In the genomic region with DNA sequence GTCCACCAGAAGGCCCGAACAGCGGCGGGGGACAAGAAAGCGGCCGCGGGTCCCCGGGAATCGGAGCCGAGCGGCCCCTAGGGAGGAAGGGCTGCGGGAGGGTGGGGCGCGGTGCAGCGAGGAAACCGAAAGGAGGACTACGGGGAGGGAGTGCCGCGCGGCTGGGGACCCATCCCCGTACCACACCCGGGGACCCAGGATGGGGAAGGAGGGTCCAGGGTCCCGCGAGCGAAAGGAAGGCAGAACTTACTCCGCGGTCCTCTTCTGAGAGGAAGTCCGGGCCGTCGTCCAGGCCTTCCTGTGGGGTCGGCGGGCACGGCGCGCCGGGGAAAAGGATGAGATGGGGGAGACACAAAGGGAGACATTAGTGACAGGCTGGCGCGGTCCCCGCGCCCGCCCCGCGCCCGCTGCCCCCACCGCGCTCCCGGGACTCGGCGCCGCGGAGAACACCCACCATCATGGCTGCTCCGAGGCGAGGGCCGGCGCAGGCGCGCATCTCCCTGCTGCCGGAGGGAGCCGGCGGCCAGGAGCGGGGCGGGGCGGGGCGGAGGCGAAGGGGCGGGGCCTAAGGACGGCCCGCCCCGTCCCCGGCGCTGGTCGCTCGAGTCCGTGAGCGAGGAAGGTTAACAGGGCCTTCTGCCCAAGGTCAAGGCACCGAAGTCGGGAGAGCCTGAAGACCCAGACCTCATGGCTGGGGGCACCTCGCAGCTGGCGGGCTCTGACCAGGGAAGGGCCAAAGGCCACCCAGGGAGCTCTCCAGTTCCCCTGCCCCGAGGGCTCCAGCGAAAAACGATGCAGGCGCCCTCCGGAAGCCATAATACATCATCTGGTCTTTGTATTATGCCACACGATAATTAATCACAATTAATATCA, we compare ENCODE assay signal across 8 cellular contexts. TPM values are rescaled to one million over a fixed set of nuclear protein-coding genes. Genes with fewer than 3 reads are reported as not detected.
DNase-seq lines count a peak whose midpoint lies in the region; ATAC-seq and TF ChIP-seq lines count a peak whose summit lies in the region.

A gene (minus strand): TSS at position 492 of the 873 bp plus-strand sequence. CDS start 32 bp downstream, at position 460.

- ATAC-seq in HG03378 (IDR thresholded peaks at IDR 0.05; ENCODE audit: unreplicated experiment) (peak; percentile 78), lung (ENCODE audit: insufficient read depth, low FRiP score) (peak; percentile 98)

- peaks cover 0 to 2% of the 10 kb centered on the region in 2 donors for H3K4me1 ChIP-seq in lung (ENCODE audit: control insufficient read depth in 2 of 2, insufficient read depth in 2 of 2, low read length in 2 of 2)

- no peaks in the 10 kb centered on the region for H3K9me3 ChIP-seq in lung (ENCODE audit: control insufficient read depth in 2 of 2, insufficient read depth in 1 of 2, low read length in 1 of 2)

- peak in 13 of 14 donors; percentile 40 to 90 (median 81) for DNase-seq in C1 segment of cervical spinal cord (lab: John Stamatoyannopoulos, UW)
- peak; percentile 92 for DNase-seq in NCI-H69 (lab: John Stamatoyannopoulos, UW)
- DNase-seq in activated CD8-positive, alpha-beta memory T cell treated with anti-CD3 and anti-CD28 coated beads for 1 hour (ENCODE audit: extremely low read depth in 1 of 2, low read depth in 1 of 2), result peak; percentile 41 to 69
- peak; percentile 79 for DNase-seq in effector CD4-positive, alpha-beta T cell
- DNase-seq in lung (ENCODE audit: low spot score), result peak; percentile 82
- DNase-seq in stimulated activated CD4-positive, alpha-beta T cell treated with anti-CD3 and anti-CD28 coated beads, TNF-alpha, amount 100 ng/mL, for 4 hours (ENCODE audit: low read depth in 3 of 3), result peak; percentile 59 to 75 (median 61)

- WGBS in lung, 2 donors, result 1% methylated on average over 67 to 84 of the region's 84 CpGs

- peak; percentile 82 for TF ChIP-seq POLR2A in GM19099 (IDR thresholded peaks at IDR 0.05; ENCODE audit: extremely low read depth, insufficient read length, low read depth)

- H3K36me3 ChIP-seq in lung (ENCODE audit: control insufficient read depth in 2 of 2, insufficient read depth in 2 of 2, low read length in 2 of 2), result no peaks in the 10 kb centered on the region

- H3K27ac ChIP-seq in lung (ENCODE audit: low read depth in 1 of 2, low read length in 1 of 2), result peak within 1 kb of the TSS; percentile 94 to 96

- no peaks in the 10 kb centered on the region for H3K27me3 ChIP-seq in lung (ENCODE audit: control insufficient read depth, insufficient read depth)

- TF ChIP-seq CTCF in lung (IDR thresholded peaks at IDR 0.05; ENCODE audit: control extremely low read depth, extremely low read depth), result no peak

- H3K4me3 ChIP-seq in lung, result peak within 1 kb of the TSS; percentile 99

RNA-seq across cellular contexts. Expression of the gene that starts here (rescaled TPM):
- total RNA-seq in lung, result 10 to 100 TPM; 50.6 to 79.4 TPM
- polyA plus RNA-seq in lung, result 10 to 100 TPM; 14.7 to 53.3 TPM

Comparison
In these comparisons a context has a peak if more than half of its experiments do, and no peak if none do; other contexts are left out.
1. Peak in every context shown above with its lines: DNase-seq, ATAC-seq, H3K4me3 ChIP-seq and H3K27ac ChIP-seq.